1 cellular context compared by ENCODE assay signal in genomic region chr10:266974-267425, GRCh38.
A peak's percentile ranks its signal among the peaks of the same experiment; 100 is the strongest.
TF ChIP-seq lines count a peak whose summit lies in the region.

No MANE protein-coding gene starts in this region.

TF ChIP-seq in SK-N-SH, 30 proteins besides CTCF, POLR2A, EP300 and RAD21 (continued from another document):
- TF ChIP-seq ELF1 (IDR thresholded peaks at IDR 0.05) = no peak
- TF ChIP-seq EZH2phosphoT487 (IDR thresholded peaks at IDR 0.05; ENCODE audit: borderline replicate concordance, low read depth) = no peak
- TF ChIP-seq FOXJ3 (CRISPR knock-in tag; IDR thresholded peaks at IDR 0.05) = peak; percentile 74
- no peak for TF ChIP-seq SIN3A (IDR thresholded peaks at IDR 0.05; ENCODE audit: borderline replicate concordance, low read depth, low read length)
- peak; percentile 24; the same call in 1 of the 2 replicates for TF ChIP-seq POLR2AphosphoS5 (IDR thresholded peaks at IDR 0.05; ENCODE audit: low read depth, low read length)
- no peak for TF ChIP-seq FOXM1 (IDR thresholded peaks at IDR 0.05; ENCODE audit: low read depth)
- TF ChIP-seq USF1 (IDR thresholded peaks at IDR 0.05; ENCODE audit: borderline replicate concordance, low read depth) = no peak
- peak; percentile 12; the same call in 1 of the 2 replicates for TF ChIP-seq MEF2A (IDR thresholded peaks at IDR 0.05; ENCODE audit: borderline replicate concordance, low read depth)
- TF ChIP-seq ZBTB33 (IDR thresholded peaks at IDR 0.05; ENCODE audit: borderline replicate concordance, low read depth) = no peak
- 0 out of 2 replicates have a peak, but pooled peaks have one; percentile 20 for TF ChIP-seq RCOR1 (IDR thresholded peaks at IDR 0.05; ENCODE audit: low read length)
- peak; percentile 47; the same call in 1 of the 2 replicates for TF ChIP-seq NFIC (IDR thresholded peaks at IDR 0.05; ENCODE audit: borderline replicate concordance)
- no peak for TF ChIP-seq GABPA (IDR thresholded peaks at IDR 0.05; ENCODE audit: low read depth)
- TF ChIP-seq FOSL2 (IDR thresholded peaks at IDR 0.05; ENCODE audit: borderline replicate concordance, low read depth) = peak; percentile 70; the same call in 1 of the 2 replicates
- TF ChIP-seq TEAD4 (IDR thresholded peaks at IDR 0.05; ENCODE audit: borderline replicate concordance, insufficient read depth) = no peak
- TF ChIP-seq CHD2 (IDR thresholded peaks at IDR 0.05; ENCODE audit: low read length, partially characterized antibody) = peak; percentile 30
- no peak for TF ChIP-seq TAF1 (IDR thresholded peaks at IDR 0.05; ENCODE audit: borderline replicate concordance, low read depth, low read length)
- no peak for TF ChIP-seq NRF1 (IDR thresholded peaks at IDR 0.05; ENCODE audit: low read depth, low read length)
- no peak for TF ChIP-seq IRF3 (IDR thresholded peaks at IDR 0.05; ENCODE audit: low read depth, low read length)
- TF ChIP-seq MAX (IDR thresholded peaks at IDR 0.05; ENCODE audit: low read depth) = no peak
- TF ChIP-seq YY1 (IDR thresholded peaks at IDR 0.05; ENCODE audit: low read depth) = no peak
